1 cellular context compared by ENCODE assay signal in genomic region chr3:100449214-100449613, GRCh38.
TF ChIP-seq lines count a peak whose summit lies in the region.

No MANE protein-coding gene starts in this region.

TF ChIP-seq in GM23338, 12 proteins besides CTCF, POLR2A, EP300 and RAD21 (continued from another document):
- TF ChIP-seq, protein P1, sequence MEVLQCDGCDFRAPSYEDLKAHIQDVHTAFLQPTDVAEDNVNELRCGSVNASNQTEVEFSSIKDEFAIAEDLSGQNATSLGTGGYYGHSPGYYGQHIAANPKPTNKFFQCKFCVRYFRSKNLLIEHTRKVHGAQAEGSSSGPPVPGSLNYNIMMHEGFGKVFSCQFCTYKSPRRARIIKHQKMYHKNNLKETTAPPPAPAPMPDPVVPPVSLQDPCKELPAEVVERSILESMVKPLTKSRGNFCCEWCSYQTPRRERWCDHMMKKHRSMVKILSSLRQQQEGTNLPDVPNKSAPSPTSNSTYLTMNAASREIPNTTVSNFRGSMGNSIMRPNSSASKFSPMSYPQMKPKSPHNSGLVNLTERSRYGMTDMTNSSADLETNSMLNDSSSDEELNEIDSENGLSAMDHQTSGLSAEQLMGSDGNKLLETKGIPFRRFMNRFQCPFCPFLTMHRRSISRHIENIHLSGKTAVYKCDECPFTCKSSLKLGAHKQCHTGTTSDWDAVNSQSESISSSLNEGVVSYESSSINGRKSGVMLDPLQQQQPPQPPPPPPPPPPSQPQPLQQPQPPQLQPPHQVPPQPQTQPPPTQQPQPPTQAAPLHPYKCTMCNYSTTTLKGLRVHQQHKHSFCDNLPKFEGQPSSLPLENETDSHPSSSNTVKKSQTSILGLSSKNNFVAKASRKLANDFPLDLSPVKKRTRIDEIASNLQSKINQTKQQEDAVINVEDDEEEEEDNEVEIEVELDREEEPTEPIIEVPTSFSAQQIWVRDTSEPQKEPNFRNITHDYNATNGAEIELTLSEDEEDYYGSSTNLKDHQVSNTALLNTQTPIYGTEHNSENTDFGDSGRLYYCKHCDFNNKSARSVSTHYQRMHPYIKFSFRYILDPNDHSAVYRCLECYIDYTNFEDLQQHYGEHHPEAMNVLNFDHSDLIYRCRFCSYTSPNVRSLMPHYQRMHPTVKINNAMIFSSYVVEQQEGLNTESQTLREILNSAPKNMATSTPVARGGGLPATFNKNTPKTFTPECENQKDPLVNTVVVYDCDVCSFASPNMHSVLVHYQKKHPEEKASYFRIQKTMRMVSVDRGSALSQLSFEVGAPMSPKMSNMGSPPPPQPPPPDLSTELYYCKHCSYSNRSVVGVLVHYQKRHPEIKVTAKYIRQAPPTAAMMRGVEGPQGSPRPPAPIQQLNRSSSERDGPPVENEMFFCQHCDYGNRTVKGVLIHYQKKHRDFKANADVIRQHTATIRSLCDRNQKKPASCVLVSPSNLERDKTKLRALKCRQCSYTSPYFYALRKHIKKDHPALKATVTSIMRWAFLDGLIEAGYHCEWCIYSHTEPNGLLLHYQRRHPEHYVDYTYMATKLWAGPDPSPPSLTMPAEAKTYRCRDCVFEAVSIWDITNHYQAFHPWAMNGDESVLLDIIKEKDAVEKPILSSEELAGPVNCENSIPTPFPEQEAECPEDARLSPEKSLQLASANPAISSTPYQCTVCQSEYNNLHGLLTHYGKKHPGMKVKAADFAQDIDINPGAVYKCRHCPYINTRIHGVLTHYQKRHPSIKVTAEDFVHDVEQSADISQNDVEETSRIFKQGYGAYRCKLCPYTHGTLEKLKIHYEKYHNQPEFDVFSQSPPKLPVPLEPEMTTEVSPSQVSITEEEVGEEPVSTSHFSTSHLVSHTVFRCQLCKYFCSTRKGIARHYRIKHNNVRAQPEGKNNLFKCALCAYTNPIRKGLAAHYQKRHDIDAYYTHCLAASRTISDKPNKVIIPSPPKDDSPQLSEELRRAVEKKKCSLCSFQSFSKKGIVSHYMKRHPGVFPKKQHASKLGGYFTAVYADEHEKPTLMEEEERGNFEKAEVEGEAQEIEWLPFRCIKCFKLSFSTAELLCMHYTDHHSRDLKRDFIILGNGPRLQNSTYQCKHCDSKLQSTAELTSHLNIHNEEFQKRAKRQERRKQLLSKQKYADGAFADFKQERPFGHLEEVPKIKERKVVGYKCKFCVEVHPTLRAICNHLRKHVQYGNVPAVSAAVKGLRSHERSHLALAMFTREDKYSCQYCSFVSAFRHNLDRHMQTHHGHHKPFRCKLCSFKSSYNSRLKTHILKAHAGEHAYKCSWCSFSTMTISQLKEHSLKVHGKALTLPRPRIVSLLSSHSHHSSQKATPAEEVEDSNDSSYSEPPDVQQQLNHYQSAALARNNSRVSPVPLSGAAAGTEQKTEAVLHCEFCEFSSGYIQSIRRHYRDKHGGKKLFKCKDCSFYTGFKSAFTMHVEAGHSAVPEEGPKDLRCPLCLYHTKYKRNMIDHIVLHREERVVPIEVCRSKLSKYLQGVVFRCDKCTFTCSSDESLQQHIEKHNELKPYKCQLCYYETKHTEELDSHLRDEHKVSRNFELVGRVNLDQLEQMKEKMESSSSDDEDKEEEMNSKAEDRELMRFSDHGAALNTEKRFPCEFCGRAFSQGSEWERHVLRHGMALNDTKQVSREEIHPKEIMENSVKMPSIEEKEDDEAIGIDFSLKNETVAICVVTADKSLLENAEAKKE (CRISPR knock-in tag; IDR thresholded peaks at IDR 0.05) = no peak
- TF ChIP-seq JUNB (IDR thresholded peaks at IDR 0.05; ENCODE audit: unreplicated experiment) (no peak), REST (IDR thresholded peaks at IDR 0.05; ENCODE audit: unreplicated experiment) (no peak), EZH2phosphoT487 (IDR thresholded peaks at IDR 0.05; ENCODE audit: unreplicated experiment) (no peak), ETS1 (IDR thresholded peaks at IDR 0.05) (no peak), ZNF114 (CRISPR knock-in tag; IDR thresholded peaks at IDR 0.05) (no peak), NANOG (IDR thresholded peaks at IDR 0.05; ENCODE audit: borderline replicate concordance) (no peak), ZNF331 (CRISPR knock-in tag; IDR thresholded peaks at IDR 0.05; ENCODE audit: low read depth) (no peak), CREB1 (CRISPR knock-in tag; IDR thresholded peaks at IDR 0.05; ENCODE audit: low read depth) (no peak), POLR2AphosphoS5 (IDR thresholded peaks at IDR 0.05; ENCODE audit: low read depth) (no peak), EZH2 (IDR thresholded peaks at IDR 0.05; ENCODE audit: low read depth, unreplicated experiment) (no peak)
